In genomic region chr22:19179472-19180048, GRCh38 we compare ENCODE assay signal across 8 cellular contexts. TPM values are rescaled to one million over a fixed set of nuclear protein-coding genes. Genes with fewer than 3 reads are reported as not detected.
A peak's percentile ranks its signal among the peaks of the same experiment; 100 is the strongest.
DNase-seq lines count a peak whose midpoint lies in the region; ATAC-seq, FAIRE-seq and TF ChIP-seq lines count a peak whose summit lies in the region.

No MANE protein-coding gene starts in this region.

- TF ChIP-seq CTCF in 22Rv1 (IDR thresholded peaks at IDR 0.05) = peak; percentile 89
- peak; percentile 73 for TF ChIP-seq CTCF in fibroblast of pulmonary artery (IDR thresholded peaks at IDR 0.05; ENCODE audit: low read length, missing control alignments)

- H3K27ac ChIP-seq in 22Rv1 = peak overlapping the region; percentile 93
- peak overlapping the region; percentile 63 for H3K27ac ChIP-seq in naive thymus-derived CD4-positive, alpha-beta T cell (ENCODE audit: low read depth, low read length)

- no peaks in the 10 kb centered on the region for H3K27me3 ChIP-seq in naive thymus-derived CD4-positive, alpha-beta T cell (ENCODE audit: control insufficient read depth in 2 of 2, insufficient read depth in 2 of 2, low read length in 2 of 2)

- H3K4me1 ChIP-seq in naive thymus-derived CD4-positive, alpha-beta T cell (ENCODE audit: control insufficient read depth in 2 of 2, insufficient read depth in 2 of 2, low read length in 2 of 2) = peaks cover 7 to 9% of the 10 kb centered on the region in 2 donors

- no peaks in the 10 kb centered on the region for H3K9me3 Mint-ChIP-seq in activated T-helper 1 cell treated with anti-CD3 and anti-CD28 coated beads, Interleukin-12 subunit alpha, Interleukin-12 subunit beta, Interleukin-2, Interleukin-4 antibody, amounts not matched to agents 30 ng/mL and 10 ng/mL and 1 ng/mL, durations not matched to agents 14 hours and 24 hours and 36 hours
- H3K9me3 Mint-ChIP-seq in naive thymus-derived CD4-positive, alpha-beta T cell = no peaks in the 10 kb centered on the region

- peak; percentile 50 for ATAC-seq in HG03135 (IDR thresholded peaks at IDR 0.05; ENCODE audit: unreplicated experiment)
- peak; percentile 58 for ATAC-seq in naive thymus-derived CD4-positive, alpha-beta T cell

- no peak for FAIRE-seq in urothelium cell line (lab: Jason Lieb, UNC)

- peak overlapping the region; percentile 85 for H3K4me3 Mint-ChIP-seq in activated T-helper 1 cell treated with anti-CD3 and anti-CD28 coated beads, Interleukin-12 subunit alpha, Interleukin-12 subunit beta, Interleukin-2, Interleukin-4 antibody, amounts not matched to agents 30 ng/mL and 10 ng/mL and 1 ng/mL, durations not matched to agents 14 hours and 24 hours and 36 hours
- peak overlapping the region; percentile 83 to 92 (median 86) for H3K4me3 Mint-ChIP-seq in naive thymus-derived CD4-positive, alpha-beta T cell

- DNase-seq in GM04503 (ENCODE audit: low read depth) (peak; percentile 31), NCI-H460 (ENCODE audit: extremely low read depth, low read depth) (peak; percentile 58), fibroblast of pulmonary artery (ENCODE audit: low read depth) (peak; percentile 89), urothelium cell line (ENCODE audit: low spot score) (peak; percentile 63)
- no peak for DNase-seq in activated T-helper 1 cell treated with anti-CD3 and anti-CD28 coated beads, Interleukin-12 subunit alpha, Interleukin-12 subunit beta, Interleukin-2, Interleukin-4 antibody, amounts not matched to agents 30 ng/mL and 10 ng/mL and 1 ng/mL, durations not matched to agents 14 hours and 24 hours and 36 hours (ENCODE audit: low spot score)
- DNase-seq in naive thymus-derived CD4-positive, alpha-beta T cell = peak in 5 of 9 donors; percentile 30 to 55 (median 36)

- POLR2A ChIA-PET in naive thymus-derived CD4-positive, alpha-beta T cell (lab: Charles Lee) = interaction anchor here (1.5 kb wide), 1 partner anchor 35 kb away, joined by 5 read pairs; the partner anchor contains the start of gene ESS2

- peak overlapping the region; percentile 68 for H3K27ac Mint-ChIP-seq in activated T-helper 1 cell treated with anti-CD3 and anti-CD28 coated beads, Interleukin-12 subunit alpha, Interleukin-12 subunit beta, Interleukin-2, Interleukin-4 antibody, amounts not matched to agents 30 ng/mL and 10 ng/mL and 1 ng/mL, durations not matched to agents 14 hours and 24 hours and 36 hours
- peak overlapping the region; percentile 31 to 92 (median 85) for H3K27ac Mint-ChIP-seq in naive thymus-derived CD4-positive, alpha-beta T cell

- intact Hi-C loops in activated T-helper 1 cell treated with anti-CD3 and anti-CD28 coated beads, Interleukin-12 subunit alpha, Interleukin-12 subunit beta, Interleukin-2, Interleukin-4 antibody, amounts not matched to agents 30 ng/mL and 10 ng/mL and 1 ng/mL, durations not matched to agents 14 hours and 24 hours and 36 hours (cut with micrococcal nuclease) = loop anchor here (1.0 to 5.0 kb wide), 8 partner anchors 35 to 451 kb away; partner anchors contain the start of genes C22orf39, CDC45, DGCR2 and ESS2
- intact Hi-C loops in naive thymus-derived CD4-positive, alpha-beta T cell (cut with micrococcal nuclease) = loop anchor here (1.0 to 5.0 kb wide), 9 partner anchors 57 to 539 kb away; partner anchors contain the start of genes C22orf39 (in 2 of the 2), DGCR2 (in 2 of the 2), CDC45 (in 1 of the 2) and CLTCL1 (in 1 of the 2)

- no peaks in the 10 kb centered on the region for H3K9me3 ChIP-seq in naive thymus-derived CD4-positive, alpha-beta T cell (ENCODE audit: control insufficient read depth in 2 of 3, low read length in 3 of 3)

- H3K36me3 Mint-ChIP-seq in activated T-helper 1 cell treated with anti-CD3 and anti-CD28 coated beads, Interleukin-12 subunit alpha, Interleukin-12 subunit beta, Interleukin-2, Interleukin-4 antibody, amounts not matched to agents 30 ng/mL and 10 ng/mL and 1 ng/mL, durations not matched to agents 14 hours and 24 hours and 36 hours (ENCODE audit: low read depth) = no peaks in the 10 kb centered on the region
- H3K36me3 Mint-ChIP-seq in naive thymus-derived CD4-positive, alpha-beta T cell = no peaks in the 10 kb centered on the region

- H3K4me3 ChIP-seq in fibroblast of pulmonary artery (replicated peaks; ENCODE audit: low read depth, low read length) = peak overlapping the region; percentile 58
- peak overlapping the region; percentile 58 for H3K4me3 ChIP-seq in naive thymus-derived CD4-positive, alpha-beta T cell (ENCODE audit: low read length)

- CTCF ChIA-PET in naive thymus-derived CD4-positive, alpha-beta T cell (lab: Charles Lee) = interaction anchor here (0.7 kb wide), 1 partner anchor 122 kb away, joined by 3 read pairs; no protein-coding TSS in a partner anchor

- peaks cover 4% of the 10 kb centered on the region for H3K27me3 Mint-ChIP-seq in activated T-helper 1 cell treated with anti-CD3 and anti-CD28 coated beads, Interleukin-12 subunit alpha, Interleukin-12 subunit beta, Interleukin-2, Interleukin-4 antibody, amounts not matched to agents 30 ng/mL and 10 ng/mL and 1 ng/mL, durations not matched to agents 14 hours and 24 hours and 36 hours (ENCODE audit: insufficient read depth)
- no peaks in the 10 kb centered on the region for H3K27me3 Mint-ChIP-seq in naive thymus-derived CD4-positive, alpha-beta T cell

- H3K36me3 ChIP-seq in naive thymus-derived CD4-positive, alpha-beta T cell (ENCODE audit: control insufficient read depth in 2 of 3, insufficient read depth in 3 of 3, low read length in 3 of 3) = no peaks in the 10 kb centered on the region

- peaks cover 24% of the 10 kb centered on the region for H3K4me1 Mint-ChIP-seq in activated T-helper 1 cell treated with anti-CD3 and anti-CD28 coated beads, Interleukin-12 subunit alpha, Interleukin-12 subunit beta, Interleukin-2, Interleukin-4 antibody, amounts not matched to agents 30 ng/mL and 10 ng/mL and 1 ng/mL, durations not matched to agents 14 hours and 24 hours and 36 hours (ENCODE audit: low read depth)
- H3K4me1 Mint-ChIP-seq in naive thymus-derived CD4-positive, alpha-beta T cell = peaks cover 13 to 26% (median 23%) of the 10 kb centered on the region in 7 donors

RNA-seq across cellular contexts. Expression of gene SLC25A1, which starts 1.0 kb away (rescaled TPM):
- 34.6 and 42.3 TPM in 2 replicates for total RNA-seq in NCI-H460 (2014; rRNA removed; shearing (Covaris generic))
- polyA plus RNA-seq in NCI-H460 (2014; cell fraction: nucleus; rRNA removed) = 110 and 131 TPM in 2 replicates
- total RNA-seq in activated T-helper 1 cell treated with anti-CD3 and anti-CD28 coated beads, Interleukin-12 subunit alpha, Interleukin-12 subunit beta, Interleukin-2, Interleukin-4 antibody, amounts not matched to agents 30 ng/mL and 10 ng/mL and 1 ng/mL, durations not matched to agents 14 hours and 24 hours and 36 hours = 31.7 and 34.0 TPM in 2 replicates
- total RNA-seq in naive thymus-derived CD4-positive, alpha-beta T cell = 10 to 100 TPM; 19.3 to 34.0 (median 30.7) TPM
- polyA plus RNA-seq in naive thymus-derived CD4-positive, alpha-beta T cell = 10 to 100 TPM; 39.4 to 66.5 TPM

RNA-seq across cellular contexts. Expression of gene GSC2, which starts 29.5 kb away (rescaled TPM):
- not detected in 2 replicates for total RNA-seq in NCI-H460 (2014; rRNA removed; shearing (Covaris generic))
- not detected in 2 replicates for polyA plus RNA-seq in NCI-H460 (2014; cell fraction: nucleus; rRNA removed)
- 0.26 TPM in 1 of 2 replicates, not detected in the other for total RNA-seq in activated T-helper 1 cell treated with anti-CD3 and anti-CD28 coated beads, Interleukin-12 subunit alpha, Interleukin-12 subunit beta, Interleukin-2, Interleukin-4 antibody, amounts not matched to agents 30 ng/mL and 10 ng/mL and 1 ng/mL, durations not matched to agents 14 hours and 24 hours and 36 hours
- total RNA-seq in naive thymus-derived CD4-positive, alpha-beta T cell = not detected
- not detected for polyA plus RNA-seq in naive thymus-derived CD4-positive, alpha-beta T cell

RNA-seq across cellular contexts. Expression of gene ESS2, which starts 35.1 kb away (rescaled TPM):
- total RNA-seq in NCI-H460 (2014; rRNA removed; shearing (Covaris generic)) = 7.3 and 7.8 TPM in 2 replicates
- 11.4 and 12.5 TPM in 2 replicates for polyA plus RNA-seq in NCI-H460 (2014; cell fraction: nucleus; rRNA removed)
- 20.8 and 22.8 TPM in 2 replicates for total RNA-seq in activated T-helper 1 cell treated with anti-CD3 and anti-CD28 coated beads, Interleukin-12 subunit alpha, Interleukin-12 subunit beta, Interleukin-2, Interleukin-4 antibody, amounts not matched to agents 30 ng/mL and 10 ng/mL and 1 ng/mL, durations not matched to agents 14 hours and 24 hours and 36 hours
- 10 to 100 TPM; 18.3 to 51.6 (median 20.6) TPM for total RNA-seq in naive thymus-derived CD4-positive, alpha-beta T cell
- polyA plus RNA-seq in naive thymus-derived CD4-positive, alpha-beta T cell = 10 to 100 TPM in 1 of 2 donors, 1 to 10 TPM in 1; 8.4 to 13.9 TPM

RNA-seq across cellular contexts. Expression of gene TSSK2, which starts 48.5 kb away (rescaled TPM):
- not detected in 2 replicates for total RNA-seq in NCI-H460 (2014; rRNA removed; shearing (Covaris generic))
- not detected in 2 replicates for polyA plus RNA-seq in NCI-H460 (2014; cell fraction: nucleus; rRNA removed)
- not detected in 2 replicates for total RNA-seq in activated T-helper 1 cell treated with anti-CD3 and anti-CD28 coated beads, Interleukin-12 subunit alpha, Interleukin-12 subunit beta, Interleukin-2, Interleukin-4 antibody, amounts not matched to agents 30 ng/mL and 10 ng/mL and 1 ng/mL, durations not matched to agents 14 hours and 24 hours and 36 hours
- under 1 TPM in 1 of 5 experiments, not detected in 4; 0.42 TPM for total RNA-seq in naive thymus-derived CD4-positive, alpha-beta T cell
- not detected for polyA plus RNA-seq in naive thymus-derived CD4-positive, alpha-beta T cell

RNA-seq across cellular contexts. Expression of gene DGCR2, which starts 57.3 kb away (rescaled TPM):
- 15.0 and 16.7 TPM in 2 replicates for total RNA-seq in NCI-H460 (2014; rRNA removed; shearing (Covaris generic))
- polyA plus RNA-seq in NCI-H460 (2014; cell fraction: nucleus; rRNA removed) = 19.1 and 23.6 TPM in 2 replicates
- total RNA-seq in activated T-helper 1 cell treated with anti-CD3 and anti-CD28 coated beads, Interleukin-12 subunit alpha, Interleukin-12 subunit beta, Interleukin-2, Interleukin-4 antibody, amounts not matched to agents 30 ng/mL and 10 ng/mL and 1 ng/mL, durations not matched to agents 14 hours and 24 hours and 36 hours = 23.2 and 24.1 TPM in 2 replicates
- total RNA-seq in naive thymus-derived CD4-positive, alpha-beta T cell = 10 to 100 TPM; 38.8 to 79.1 (median 50.4) TPM
- polyA plus RNA-seq in naive thymus-derived CD4-positive, alpha-beta T cell = 10 to 100 TPM; 46.2 to 81.9 TPM
